11 cellular contexts compared by ENCODE assay signal in the genomic region with DNA sequence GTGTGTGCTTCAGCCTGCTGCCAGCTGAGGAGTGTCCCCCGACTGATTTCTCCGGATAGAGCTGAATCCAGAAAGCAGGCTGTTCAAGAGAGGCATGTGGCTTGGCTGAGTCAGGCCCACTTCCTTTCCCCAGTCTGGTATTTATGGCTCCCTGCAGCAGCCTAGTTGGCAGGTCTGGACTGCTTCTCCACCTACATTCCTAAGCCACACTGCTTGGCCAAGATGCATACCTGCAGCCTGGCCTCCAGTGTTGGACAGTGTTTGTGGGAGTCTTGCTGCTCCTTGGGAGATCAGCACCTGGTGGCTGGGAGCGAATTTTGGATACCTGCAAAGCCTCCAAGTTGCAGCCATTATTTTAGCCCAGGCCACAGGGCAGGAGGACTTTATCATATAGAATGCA.
DNase-seq lines count a peak whose midpoint lies in the region; ATAC-seq and TF ChIP-seq lines count a peak whose summit lies in the region.
"Had no signal": no experiment of that assay in that cellular context is flagged by ENCODE, and none has a peak within 500 bp of the region (broad histone marks: within the 10 kb centered on the region; RNA-seq: fewer than 3 reads in every experiment).

No MANE protein-coding gene starts in this region.

- H3K27ac ChIP-seq in aorta (ENCODE audit: low read depth in 1 of 2, low read length in 2 of 2): peak overlapping the region in 1 of 2 donors; percentile 47

- TF ChIP-seq CTCF in MCF 10A (IDR thresholded peaks at IDR 0.05; ENCODE audit: unreplicated experiment) (no peak), type B pancreatic cell (conservative IDR thresholded peaks at IDR 0.05) (no peak)

- no peaks in the 10 kb centered on the region for H3K27me3 ChIP-seq in aorta (ENCODE audit: control insufficient read depth in 1 of 2, insufficient read depth in 2 of 2, low read length in 1 of 2)

- intact Hi-C loops in MCF 10A (cut with micrococcal nuclease): no loop called here
- intact Hi-C loops in aorta (cut with DNase I): loop anchor here in 1 of 2 donors (5.0 to 10.0 kb wide), 2 partner anchors 698 to 770 kb away; partner anchors contain the start of gene KLF4

- WGBS in aorta, 2 donors: 29 to 30% methylated on average over 3 of the region's 3 CpGs

- POLR2A ChIA-PET in MCF 10A (lab: Yijun Ruan, JAX): interaction anchor here (2.5 kb wide), 1 partner anchor 75 kb away, joined by 12 read pairs; no protein-coding TSS in a partner anchor
- POLR2A ChIA-PET in activated CD4-positive, alpha-beta memory T cell treated with anti-CD3 and anti-CD28 coated beads, Interleukin-2, amount 10 ng/mL, durations not matched to agents 7 days and 5 days (lab: Charles Lee): no interaction called here

- no peak overlapping the region for H3K4me3 ChIP-seq in aorta (ENCODE audit: low read length in 2 of 2)

- H3K27me3 Mint-ChIP-seq in MCF 10A (ENCODE audit: insufficient read depth, unreplicated experiment): no peaks in the 10 kb centered on the region
- no peaks in the 10 kb centered on the region for H3K27me3 Mint-ChIP-seq in activated CD4-positive, alpha-beta memory T cell treated with anti-CD3 and anti-CD28 coated beads, Interleukin-2, amount 10 ng/mL, durations not matched to agents 7 days and 5 days
- H3K27me3 Mint-ChIP-seq in type B pancreatic cell: no peaks in the 10 kb centered on the region
- H3K27me3 Mint-ChIP-seq: activated CD8-positive, alpha-beta memory T cell treated with anti-CD3 and anti-CD28 coated beads, Interleukin-2, amount 10 ng/mL, durations not matched to agents 7 days and 5 days had no signal

- H3K9me3 Mint-ChIP-seq in MCF 10A (ENCODE audit: unreplicated experiment) (no peaks in the 10 kb centered on the region), type B pancreatic cell (peaks cover 11% of the 10 kb centered on the region)
- H3K9me3 Mint-ChIP-seq in activated CD4-positive, alpha-beta memory T cell treated with anti-CD3 and anti-CD28 coated beads, Interleukin-2, amount 10 ng/mL, durations not matched to agents 7 days and 5 days: no peaks in the 10 kb centered on the region

- H3K9me3 ChIP-seq in aorta (ENCODE audit: control insufficient read depth, low read length): no peaks in the 10 kb centered on the region

- H3K36me3 Mint-ChIP-seq in MCF 10A (ENCODE audit: insufficient read depth, unreplicated experiment) (no peaks in the 10 kb centered on the region), type B pancreatic cell (no peaks in the 10 kb centered on the region)
- no peaks in the 10 kb centered on the region for H3K36me3 Mint-ChIP-seq in activated CD4-positive, alpha-beta memory T cell treated with anti-CD3 and anti-CD28 coated beads, Interleukin-2, amount 10 ng/mL, durations not matched to agents 7 days and 5 days (ENCODE audit: low read depth)
- H3K36me3 Mint-ChIP-seq: activated CD8-positive, alpha-beta memory T cell treated with anti-CD3 and anti-CD28 coated beads, Interleukin-2, amount 10 ng/mL, durations not matched to agents 7 days and 5 days had no signal

- H3K36me3 ChIP-seq in aorta (ENCODE audit: control insufficient read depth in 1 of 2, insufficient read depth in 2 of 2, low read length in 1 of 2): no peaks in the 10 kb centered on the region

- H3K4me1 Mint-ChIP-seq in MCF 10A (ENCODE audit: insufficient read depth, unreplicated experiment) (peaks cover 27% of the 10 kb centered on the region), type B pancreatic cell (ENCODE audit: unreplicated experiment) (peaks cover 9% of the 10 kb centered on the region)
- no peaks in the 10 kb centered on the region for H3K4me1 Mint-ChIP-seq in activated CD4-positive, alpha-beta memory T cell treated with anti-CD3 and anti-CD28 coated beads, Interleukin-2, amount 10 ng/mL, durations not matched to agents 7 days and 5 days
- H3K4me1 Mint-ChIP-seq: activated CD8-positive, alpha-beta memory T cell treated with anti-CD3 and anti-CD28 coated beads, Interleukin-2, amount 10 ng/mL, durations not matched to agents 7 days and 5 days had no signal

- DNase-seq in LHCN-M2 (ENCODE audit: low read depth) (peak; percentile 58), MCF 10A (ENCODE audit: unreplicated experiment) (peak; percentile 73), kidney glomerular epithelial cell (lab: John Stamatoyannopoulos, UW) (peak; percentile 32), aorta (peak in 1 of 2 donors; percentile 73), NCI-H510A (lab: John Stamatoyannopoulos, UW) (no peak), type B pancreatic cell (ENCODE audit: extremely low spot score, unreplicated experiment) (no peak)
- DNase-seq in activated CD4-positive, alpha-beta memory T cell treated with anti-CD3 and anti-CD28 coated beads, Interleukin-2, amount 10 ng/mL, durations not matched to agents 7 days and 5 days: no peak
- DNase-seq: activated CD8-positive, alpha-beta memory T cell treated with anti-CD3 and anti-CD28 coated beads, Interleukin-2, amount 10 ng/mL, durations not matched to agents 7 days and 5 days; DMS79; NCI-H748 treated with DMSO at 0.1 percent for 48 hours had no signal

- ATAC-seq in aorta (ENCODE audit: low FRiP score): peak; percentile 34
- ATAC-seq: activated CD8-positive, alpha-beta memory T cell treated with anti-CD3 and anti-CD28 coated beads, Interleukin-2, amount 10 ng/mL, durations not matched to agents 7 days and 5 days had no signal

- BruUV-seq in MCF 10A (replicated peaks; lab: Mats Ljungman, UMichigan): no TSS peak

- H3K4me1 ChIP-seq in aorta (ENCODE audit: control insufficient read depth in 1 of 2, insufficient read depth in 2 of 2, low read length in 2 of 2): peaks cover 0 to 3% of the 10 kb centered on the region in 2 donors

- H3K27ac Mint-ChIP-seq in MCF 10A (ENCODE audit: low read depth, unreplicated experiment): peak overlapping the region; percentile 41
- no peak overlapping the region for H3K27ac Mint-ChIP-seq in activated CD4-positive, alpha-beta memory T cell treated with anti-CD3 and anti-CD28 coated beads, Interleukin-2, amount 10 ng/mL, durations not matched to agents 7 days and 5 days
- no peak overlapping the region for H3K27ac Mint-ChIP-seq in type B pancreatic cell
- H3K27ac Mint-ChIP-seq: activated CD8-positive, alpha-beta memory T cell treated with anti-CD3 and anti-CD28 coated beads, Interleukin-2, amount 10 ng/mL, durations not matched to agents 7 days and 5 days; T-helper 1 cell treated with Interleukin-12 subunit alpha and Interleukin-12 subunit beta and Interleukin-4 antibody, amounts not matched to agents 30 μg/mL and 1 μg/mL, for 36 hours had no signal

- H3K4me3 Mint-ChIP-seq in MCF 10A (ENCODE audit: unreplicated experiment) (no peak overlapping the region), type B pancreatic cell (no peak overlapping the region)
- H3K4me3 Mint-ChIP-seq in activated CD4-positive, alpha-beta memory T cell treated with anti-CD3 and anti-CD28 coated beads, Interleukin-2, amount 10 ng/mL, durations not matched to agents 7 days and 5 days: no peak overlapping the region
- H3K4me3 Mint-ChIP-seq: activated CD8-positive, alpha-beta memory T cell treated with anti-CD3 and anti-CD28 coated beads, Interleukin-2, amount 10 ng/mL, durations not matched to agents 7 days and 5 days; T-helper 1 cell treated with Interleukin-12 subunit alpha and Interleukin-12 subunit beta and Interleukin-4 antibody, amounts not matched to agents 30 μg/mL and 1 μg/mL, for 36 hours had no signal

- CTCF ChIA-PET in MCF 10A (lab: Yijun Ruan, JAX): interaction anchor here (0.7 to 1.2 kb wide), 4 partner anchors 126 to 760 kb away, joined by 3 read pairs; no protein-coding TSS in a partner anchor
- CTCF ChIA-PET in activated CD4-positive, alpha-beta memory T cell treated with anti-CD3 and anti-CD28 coated beads, Interleukin-2, amount 10 ng/mL, durations not matched to agents 7 days and 5 days (lab: Charles Lee): no interaction called here

Comparison
In these comparisons a context has a peak if more than half of its experiments do, and no peak if none do; other contexts are left out.
1. DNase-seq: peak in LHCN-M2 (single experiment), MCF 10A (single experiment) and kidney glomerular epithelial cell (single experiment); none in activated CD4-positive, alpha-beta memory T cell treated with anti-CD3 and anti-CD28 coated beads, Interleukin-2, amount 10 ng/mL, durations not matched to agents 7 days and 5 days (single experiment), NCI-H510A (single experiment) and type B pancreatic cell (single experiment).